Comparison of ENCODE assay signal across 1 cellular context in genomic region chr1:212477680-212478466, GRCh38.
TF ChIP-seq lines count a peak whose summit lies in the region.

No MANE protein-coding gene starts in this region.

TF ChIP-seq in K562, 482 proteins besides CTCF, POLR2A, EP300 and RAD21 (continued from another document and continues in another):
- TF ChIP-seq ZNF318 (IDR thresholded peaks at IDR 0.05; ENCODE audit: borderline replicate concordance in 1 of 2, low read depth in 1 of 2): no peak
- peak; percentile 89 for TF ChIP-seq ELF2 (CRISPR knock-in tag; IDR thresholded peaks at IDR 0.05)
- no peak for TF ChIP-seq ZBTB8A (IDR thresholded peaks at IDR 0.05; ENCODE audit: partially characterized antibody)
- TF ChIP-seq ZNF140 (CRISPR knock-in tag; IDR thresholded peaks at IDR 0.05): peak; percentile 96
- TF ChIP-seq ZBED1 (IDR thresholded peaks at IDR 0.05): no peak
- TF ChIP-seq CREB1 (IDR thresholded peaks at IDR 0.05): no peak
- TF ChIP-seq CREB1 (CRISPR knock-in tag; IDR thresholded peaks at IDR 0.05): no peak
- TF ChIP-seq HNRNPH1 (optimal IDR thresholded peaks at IDR 0.05; ENCODE audit: low read depth, low read length): no peak
- peak; percentile 97 for TF ChIP-seq ZNF41 (CRISPR knock-in tag; conservative IDR thresholded peaks at IDR 0.05)
- no peak for TF ChIP-seq KAT7 (CRISPR knock-in tag; IDR thresholded peaks at IDR 0.05; ENCODE audit: borderline replicate concordance)
- TF ChIP-seq, protein P1, sequence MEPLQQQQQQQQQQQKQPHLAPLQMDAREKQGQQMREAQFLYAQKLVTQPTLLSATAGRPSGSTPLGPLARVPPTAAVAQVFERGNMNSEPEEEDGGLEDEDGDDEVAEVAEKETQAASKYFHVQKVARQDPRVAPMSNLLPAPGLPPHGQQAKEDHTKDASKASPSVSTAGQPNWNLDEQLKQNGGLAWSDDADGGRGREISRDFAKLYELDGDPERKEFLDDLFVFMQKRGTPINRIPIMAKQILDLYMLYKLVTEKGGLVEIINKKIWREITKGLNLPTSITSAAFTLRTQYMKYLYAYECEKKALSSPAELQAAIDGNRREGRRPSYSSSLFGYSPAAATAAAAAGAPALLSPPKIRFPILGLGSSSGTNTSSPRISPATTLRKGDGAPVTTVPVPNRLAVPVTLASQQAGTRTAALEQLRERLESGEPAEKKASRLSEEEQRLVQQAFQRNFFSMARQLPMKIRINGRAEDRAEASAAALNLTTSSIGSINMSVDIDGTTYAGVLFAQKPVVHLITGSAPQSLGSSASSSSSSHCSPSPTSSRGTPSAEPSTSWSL (CRISPR knock-in tag; IDR thresholded peaks at IDR 0.05; ENCODE audit: borderline replicate concordance): peak; percentile 78; the same call in 1 of the 2 replicates
- no peak for TF ChIP-seq ZNF316 (IDR thresholded peaks at IDR 0.05)
- no peak for TF ChIP-seq SNRNP70 (optimal IDR thresholded peaks at IDR 0.05; ENCODE audit: low read depth, low read length)
- no peak for TF ChIP-seq SNIP1 (IDR thresholded peaks at IDR 0.05; ENCODE audit: low read depth)
- no peak for TF ChIP-seq FOXA1 (IDR thresholded peaks at IDR 0.05; ENCODE audit: borderline replicate concordance)
- no peak for TF ChIP-seq ARID2 (IDR thresholded peaks at IDR 0.05)
- peak; percentile 97 for TF ChIP-seq ZNF695 (CRISPR knock-in tag; IDR thresholded peaks at IDR 0.05)
- no peak for TF ChIP-seq CEBPB (tag; IDR thresholded peaks at IDR 0.05)
- TF ChIP-seq, protein P2, sequence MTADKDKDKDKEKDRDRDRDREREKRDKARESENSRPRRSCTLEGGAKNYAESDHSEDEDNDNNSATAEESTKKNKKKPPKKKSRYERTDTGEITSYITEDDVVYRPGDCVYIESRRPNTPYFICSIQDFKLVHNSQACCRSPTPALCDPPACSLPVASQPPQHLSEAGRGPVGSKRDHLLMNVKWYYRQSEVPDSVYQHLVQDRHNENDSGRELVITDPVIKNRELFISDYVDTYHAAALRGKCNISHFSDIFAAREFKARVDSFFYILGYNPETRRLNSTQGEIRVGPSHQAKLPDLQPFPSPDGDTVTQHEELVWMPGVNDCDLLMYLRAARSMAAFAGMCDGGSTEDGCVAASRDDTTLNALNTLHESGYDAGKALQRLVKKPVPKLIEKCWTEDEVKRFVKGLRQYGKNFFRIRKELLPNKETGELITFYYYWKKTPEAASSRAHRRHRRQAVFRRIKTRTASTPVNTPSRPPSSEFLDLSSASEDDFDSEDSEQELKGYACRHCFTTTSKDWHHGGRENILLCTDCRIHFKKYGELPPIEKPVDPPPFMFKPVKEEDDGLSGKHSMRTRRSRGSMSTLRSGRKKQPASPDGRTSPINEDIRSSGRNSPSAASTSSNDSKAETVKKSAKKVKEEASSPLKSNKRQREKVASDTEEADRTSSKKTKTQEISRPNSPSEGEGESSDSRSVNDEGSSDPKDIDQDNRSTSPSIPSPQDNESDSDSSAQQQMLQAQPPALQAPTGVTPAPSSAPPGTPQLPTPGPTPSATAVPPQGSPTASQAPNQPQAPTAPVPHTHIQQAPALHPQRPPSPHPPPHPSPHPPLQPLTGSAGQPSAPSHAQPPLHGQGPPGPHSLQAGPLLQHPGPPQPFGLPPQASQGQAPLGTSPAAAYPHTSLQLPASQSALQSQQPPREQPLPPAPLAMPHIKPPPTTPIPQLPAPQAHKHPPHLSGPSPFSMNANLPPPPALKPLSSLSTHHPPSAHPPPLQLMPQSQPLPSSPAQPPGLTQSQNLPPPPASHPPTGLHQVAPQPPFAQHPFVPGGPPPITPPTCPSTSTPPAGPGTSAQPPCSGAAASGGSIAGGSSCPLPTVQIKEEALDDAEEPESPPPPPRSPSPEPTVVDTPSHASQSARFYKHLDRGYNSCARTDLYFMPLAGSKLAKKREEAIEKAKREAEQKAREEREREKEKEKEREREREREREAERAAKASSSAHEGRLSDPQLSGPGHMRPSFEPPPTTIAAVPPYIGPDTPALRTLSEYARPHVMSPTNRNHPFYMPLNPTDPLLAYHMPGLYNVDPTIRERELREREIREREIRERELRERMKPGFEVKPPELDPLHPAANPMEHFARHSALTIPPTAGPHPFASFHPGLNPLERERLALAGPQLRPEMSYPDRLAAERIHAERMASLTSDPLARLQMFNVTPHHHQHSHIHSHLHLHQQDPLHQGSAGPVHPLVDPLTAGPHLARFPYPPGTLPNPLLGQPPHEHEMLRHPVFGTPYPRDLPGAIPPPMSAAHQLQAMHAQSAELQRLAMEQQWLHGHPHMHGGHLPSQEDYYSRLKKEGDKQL (CRISPR knock-in tag; IDR thresholded peaks at IDR 0.05; ENCODE audit: borderline replicate concordance): no peak
- no peak for TF ChIP-seq ZBTB1 (CRISPR knock-in tag; IDR thresholded peaks at IDR 0.05; ENCODE audit: borderline replicate concordance, low read depth)
- 0 out of 2 replicates have a peak, but pooled peaks have one; percentile 38 for TF ChIP-seq ZNF133 (CRISPR knock-in tag; IDR thresholded peaks at IDR 0.05)
- no peak for TF ChIP-seq GATA2 (CRISPR knock-in tag; IDR thresholded peaks at IDR 0.05)
- TF ChIP-seq ZNF445 (CRISPR knock-in tag; IDR thresholded peaks at IDR 0.05; ENCODE audit: low read depth): peak; percentile 92
- peak; percentile 96 for TF ChIP-seq TCF15 (CRISPR knock-in tag; IDR thresholded peaks at IDR 0.05)
- no peak for TF ChIP-seq GATAD2B (IDR thresholded peaks at IDR 0.05; ENCODE audit: borderline replicate concordance)
- TF ChIP-seq SMC3 (conservative IDR thresholded peaks at IDR 0.05; ENCODE audit: insufficient read depth, low read depth, low read length): no peak
- TF ChIP-seq ZMIZ1 (IDR thresholded peaks at IDR 0.05; ENCODE audit: low read depth in 2 of 2, low read length in 2 of 2): no peak
- TF ChIP-seq REST (CRISPR knock-in tag; IDR thresholded peaks at IDR 0.05; ENCODE audit: low read depth): peak; percentile 86
- no peak for TF ChIP-seq PRPF4 (IDR thresholded peaks at IDR 0.05; ENCODE audit: insufficient read depth, low read depth, low read length, poor library complexity, severe bottlenecking)
- TF ChIP-seq, protein P3, sequence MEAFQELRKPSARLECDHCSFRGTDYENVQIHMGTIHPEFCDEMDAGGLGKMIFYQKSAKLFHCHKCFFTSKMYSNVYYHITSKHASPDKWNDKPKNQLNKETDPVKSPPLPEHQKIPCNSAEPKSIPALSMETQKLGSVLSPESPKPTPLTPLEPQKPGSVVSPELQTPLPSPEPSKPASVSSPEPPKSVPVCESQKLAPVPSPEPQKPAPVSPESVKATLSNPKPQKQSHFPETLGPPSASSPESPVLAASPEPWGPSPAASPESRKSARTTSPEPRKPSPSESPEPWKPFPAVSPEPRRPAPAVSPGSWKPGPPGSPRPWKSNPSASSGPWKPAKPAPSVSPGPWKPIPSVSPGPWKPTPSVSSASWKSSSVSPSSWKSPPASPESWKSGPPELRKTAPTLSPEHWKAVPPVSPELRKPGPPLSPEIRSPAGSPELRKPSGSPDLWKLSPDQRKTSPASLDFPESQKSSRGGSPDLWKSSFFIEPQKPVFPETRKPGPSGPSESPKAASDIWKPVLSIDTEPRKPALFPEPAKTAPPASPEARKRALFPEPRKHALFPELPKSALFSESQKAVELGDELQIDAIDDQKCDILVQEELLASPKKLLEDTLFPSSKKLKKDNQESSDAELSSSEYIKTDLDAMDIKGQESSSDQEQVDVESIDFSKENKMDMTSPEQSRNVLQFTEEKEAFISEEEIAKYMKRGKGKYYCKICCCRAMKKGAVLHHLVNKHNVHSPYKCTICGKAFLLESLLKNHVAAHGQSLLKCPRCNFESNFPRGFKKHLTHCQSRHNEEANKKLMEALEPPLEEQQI (IDR thresholded peaks at IDR 0.05): no peak
- no peak for TF ChIP-seq HDAC6 (IDR thresholded peaks at IDR 0.05; ENCODE audit: low read depth, low read length)
- TF ChIP-seq ARHGAP35 (IDR thresholded peaks at IDR 0.05; ENCODE audit: partially characterized antibody): no peak
